ENCODE assay signal across 28 cellular contexts in genomic region chr10:60375293-60376004, GRCh38.
"Had no signal": no experiment of that assay in that cellular context is flagged by ENCODE, and none has a peak within 500 bp of the region (broad histone marks: within the 10 kb centered on the region; RNA-seq: fewer than 3 reads in every experiment).

No MANE protein-coding gene starts in this region.

- H3K4me3 Mint-ChIP-seq: activated CD4-positive, alpha-beta memory T cell treated with anti-CD3 and anti-CD28 coated beads, Interleukin-2, amount 10 ng/mL, durations not matched to agents 7 days and 5 days; activated naive CD4-positive, alpha-beta T cell treated with anti-CD3 and anti-CD28 coated beads, Interleukin-2, amount 50 U/mL, for 24 hours; activated T-helper 1 cell treated with anti-CD3 and anti-CD28 coated beads, Interleukin-12 subunit alpha, Interleukin-12 subunit beta, Interleukin-2, Interleukin-4 antibody, amounts not matched to agents 30 ng/mL and 10 ng/mL and 1 ng/mL, durations not matched to agents 14 hours and 24 hours and 36 hours; central memory CD8-positive, alpha-beta T cell; T-helper 2 cell treated with Interferon-gamma antibody and Interleukin-4, amounts not matched to agents 5 μg/mL and 100 μg/mL, for 36 hours had no signal

- H3K27me3 ChIP-seq: breast epithelium, SJSA1 had no signal

- DNase-seq: activated CD4-positive, alpha-beta memory T cell treated with anti-CD3 and anti-CD28 coated beads, Interleukin-2, amount 10 ng/mL, durations not matched to agents 7 days and 5 days; activated CD4-positive, alpha-beta T cell treated with anti-CD3 and anti-CD28 coated beads, Interleukin-2, amount 50 U/mL, for 1 hour; activated CD4-positive, CD25-positive, alpha-beta regulatory T cell; activated CD8-positive, alpha-beta memory T cell treated with anti-CD3 and anti-CD28 coated beads, Interleukin-2, amount 50 U/mL, for 4 hours; activated effector memory CD4-positive, alpha-beta T cell treated with Interleukin-2 at 50 U/mL for 16 hours; activated naive CD4-positive, alpha-beta T cell; activated T-cell treated with anti-CD3 and anti-CD28 coated beads, Interleukin-2, amount 50 U/mL, for 1 hour; aorta; Kasumi-1; KBM-7; NCI-H1092 treated with DMSO at 0.1 percent for 48 hours; NCI-H1417 treated with DMSO at 0.1 percent for 48 hours; NCI-H1694; NCI-H2029; NCI-H2107; NCI-H510A treated with DMSO at 0.1 percent for 48 hours; NCI-H69; NK-92 treated with Interleukin-12 subunit alpha and Interleukin-12 subunit beta, amount 100 ng/mL, for 24 hours; SHP77; SW 1271 had no signal

- H3K4me1 ChIP-seq: breast epithelium had no signal

- H3K9me3 ChIP-seq: breast epithelium, SJSA1 had no signal

- H3K27ac Mint-ChIP-seq: activated CD4-positive, alpha-beta memory T cell treated with anti-CD3 and anti-CD28 coated beads, Interleukin-2, amount 10 ng/mL, durations not matched to agents 7 days and 5 days; activated naive CD4-positive, alpha-beta T cell treated with anti-CD3 and anti-CD28 coated beads, Interleukin-2, amount 50 U/mL, for 24 hours; activated T-helper 1 cell treated with anti-CD3 and anti-CD28 coated beads, Interleukin-12 subunit alpha, Interleukin-12 subunit beta, Interleukin-2, Interleukin-4 antibody, amounts not matched to agents 30 ng/mL and 10 ng/mL and 1 ng/mL, durations not matched to agents 14 hours and 24 hours and 36 hours; T-helper 2 cell treated with Interferon-gamma antibody and Interleukin-4, amounts not matched to agents 5 μg/mL and 100 μg/mL, for 36 hours had no signal

- FAIRE-seq: RCC 7860 had no signal

- ATAC-seq: SK-N-SH treated with all-trans-retinoic acid at 6 μM for 48 hours had no signal

- H3K27me3 Mint-ChIP-seq: activated CD4-positive, alpha-beta memory T cell treated with anti-CD3 and anti-CD28 coated beads, Interleukin-2, amount 10 ng/mL, durations not matched to agents 7 days and 5 days; activated naive CD4-positive, alpha-beta T cell treated with anti-CD3 and anti-CD28 coated beads, Interleukin-2, amount 50 U/mL, for 24 hours; central memory CD8-positive, alpha-beta T cell had no signal

- H3K27ac ChIP-seq: breast epithelium, SJSA1 had no signal

- H3K36me3 ChIP-seq: breast epithelium, SJSA1 had no signal

- H3K4me3 ChIP-seq: breast epithelium, SJSA1 had no signal

- H3K9me3 Mint-ChIP-seq: activated CD4-positive, alpha-beta memory T cell treated with anti-CD3 and anti-CD28 coated beads, Interleukin-2, amount 10 ng/mL, durations not matched to agents 7 days and 5 days; activated naive CD4-positive, alpha-beta T cell treated with anti-CD3 and anti-CD28 coated beads, Interleukin-2, amount 50 U/mL, for 24 hours; activated T-helper 1 cell treated with anti-CD3 and anti-CD28 coated beads, Interleukin-12 subunit alpha, Interleukin-12 subunit beta, Interleukin-2, Interleukin-4 antibody, amounts not matched to agents 30 ng/mL and 10 ng/mL and 1 ng/mL, durations not matched to agents 14 hours and 24 hours and 36 hours; central memory CD8-positive, alpha-beta T cell; T-helper 2 cell treated with Interferon-gamma antibody and Interleukin-4, amounts not matched to agents 5 μg/mL and 100 μg/mL, for 36 hours had no signal
